Comparison of ENCODE assay signal across 1 cellular context in the genomic region with DNA sequence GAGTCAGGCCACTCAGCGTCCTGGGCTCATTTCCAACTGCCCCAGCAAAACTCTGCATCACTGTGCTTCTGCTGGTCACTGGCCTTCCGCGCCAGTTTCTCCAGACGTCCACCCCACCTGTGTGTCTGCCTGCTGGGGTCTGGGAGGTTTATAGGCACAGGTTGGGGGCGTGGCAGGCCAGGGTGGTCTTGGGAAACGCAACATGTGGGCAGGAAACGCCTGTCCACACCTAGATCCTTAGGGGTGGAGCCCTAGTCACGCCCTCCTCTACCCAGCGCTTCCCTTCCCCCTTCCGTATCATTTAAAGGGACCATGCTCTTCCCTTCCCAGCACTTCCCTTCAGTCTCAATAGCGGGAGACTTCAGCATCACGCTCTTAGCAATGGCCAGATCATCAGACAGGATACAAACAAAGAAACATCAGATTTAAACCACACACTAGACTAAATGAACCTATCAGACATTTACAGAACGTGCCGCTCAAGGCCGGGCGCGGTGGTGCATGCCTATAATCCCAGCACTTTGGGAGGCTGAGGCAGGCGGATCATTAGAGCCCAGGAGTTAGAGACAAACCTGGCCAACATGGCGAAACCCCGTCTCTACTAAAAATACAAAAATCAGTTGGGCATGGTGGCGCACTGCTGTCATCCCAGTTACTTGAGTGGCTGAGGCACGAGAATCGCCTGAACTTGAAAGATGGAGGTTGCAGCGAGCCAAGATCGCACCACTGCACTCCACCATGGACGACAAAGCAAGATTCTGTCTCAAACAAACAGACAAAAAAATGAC.
TF ChIP-seq lines count a peak whose summit lies in the region.

No MANE protein-coding gene starts in this region.

TF ChIP-seq in K562, 482 proteins besides CTCF, POLR2A, EP300 and RAD21 (continued from another document and continues in another):
- TF ChIP-seq MTF1 (CRISPR knock-in tag; IDR thresholded peaks at IDR 0.05; ENCODE audit: borderline replicate concordance) (no peak), TSC22D4 (tag; IDR thresholded peaks at IDR 0.05) (no peak), CHD4 (IDR thresholded peaks at IDR 0.05; ENCODE audit: insufficient read depth, insufficient replicate concordance, low read depth, low read length, poor library complexity, severe bottlenecking) (no peak), MAZ (CRISPR knock-in tag; conservative IDR thresholded peaks at IDR 0.05 in 1 of 2, IDR thresholded peaks at IDR 0.05 in 1 of 2) (peak; percentile 29 to 86; a peak in 1 of 4 replicates), CCAR2 (IDR thresholded peaks at IDR 0.05; ENCODE audit: low read depth, low read length) (no peak), KDM4B (IDR thresholded peaks at IDR 0.05; ENCODE audit: borderline replicate concordance in 2 of 2, low read depth in 1 of 2) (peak in 1 of 2 experiments; percentile 80; a peak in 1 of 4 replicates), E2F3 (CRISPR knock-in tag; IDR thresholded peaks at IDR 0.05) (no peak), MXI1 (IDR thresholded peaks at IDR 0.05; ENCODE audit: low read depth, low read length) (peak; percentile 94), HMG20B (CRISPR knock-in tag; IDR thresholded peaks at IDR 0.05) (no peak), SMC3 (conservative IDR thresholded peaks at IDR 0.05; ENCODE audit: insufficient read depth, low read depth, low read length) (no peak), TRIM25 (IDR thresholded peaks at IDR 0.05; ENCODE audit: borderline replicate concordance) (no peak), YY1 (IDR thresholded peaks at IDR 0.05; ENCODE audit: borderline replicate concordance in 1 of 3, control insufficient read depth in 1 of 3, extremely low read depth in 1 of 3, insufficient read depth in 3 of 3, insufficient read length in 1 of 3, insufficient replicate concordance in 2 of 3, low read depth in 1 of 3, low read length in 2 of 3) (peak in 1 of 3 experiments; percentile 23), ASH1L (IDR thresholded peaks at IDR 0.05; ENCODE audit: borderline replicate concordance, low read depth, partially characterized antibody) (no peak), PHB2 (IDR thresholded peaks at IDR 0.05; ENCODE audit: low read depth) (no peak), SMAD3 (CRISPR knock-in tag; conservative IDR thresholded peaks at IDR 0.05) (no peak), ZNF12 (CRISPR knock-in tag; IDR thresholded peaks at IDR 0.05) (no peak), NR2F6 (CRISPR knock-in tag; IDR thresholded peaks at IDR 0.05) (no peak), LCOR (CRISPR knock-in tag; IDR thresholded peaks at IDR 0.05) (peak; percentile 68; the same call in 1 of the 2 replicates), ZKSCAN8 (CRISPR knock-in tag; IDR thresholded peaks at IDR 0.05) (no peak), NFE2 (IDR thresholded peaks at IDR 0.05; ENCODE audit: low read depth) (no peak; the same call in 1 of the 2 replicates), L3MBTL2 (IDR thresholded peaks at IDR 0.05) (peak; percentile 52), MTA1 (IDR thresholded peaks at IDR 0.05; ENCODE audit: borderline replicate concordance) (no peak), GATA2 (CRISPR knock-in tag; IDR thresholded peaks at IDR 0.05) (0 out of 2 replicates have a peak, but pooled peaks have one; percentile 22), ZBTB43 (CRISPR knock-in tag; IDR thresholded peaks at IDR 0.05) (no peak), REST (CRISPR knock-in tag; IDR thresholded peaks at IDR 0.05; ENCODE audit: low read depth) (no peak), TAF9B (IDR thresholded peaks at IDR 0.05; ENCODE audit: partially characterized antibody) (peak; percentile 87), TOE1 (IDR thresholded peaks at IDR 0.05; ENCODE audit: borderline replicate concordance) (peak; percentile 87), TOE1 (CRISPR knock-in tag; IDR thresholded peaks at IDR 0.05; ENCODE audit: borderline replicate concordance, low read depth) (no peak), TFAM (CRISPR knock-in tag; conservative IDR thresholded peaks at IDR 0.05) (no peak), FOXA1 (IDR thresholded peaks at IDR 0.05; ENCODE audit: borderline replicate concordance) (no peak), RFX5 (IDR thresholded peaks at IDR 0.05; ENCODE audit: low read depth, low read length) (no peak)
- TF ChIP-seq, protein P1, sequence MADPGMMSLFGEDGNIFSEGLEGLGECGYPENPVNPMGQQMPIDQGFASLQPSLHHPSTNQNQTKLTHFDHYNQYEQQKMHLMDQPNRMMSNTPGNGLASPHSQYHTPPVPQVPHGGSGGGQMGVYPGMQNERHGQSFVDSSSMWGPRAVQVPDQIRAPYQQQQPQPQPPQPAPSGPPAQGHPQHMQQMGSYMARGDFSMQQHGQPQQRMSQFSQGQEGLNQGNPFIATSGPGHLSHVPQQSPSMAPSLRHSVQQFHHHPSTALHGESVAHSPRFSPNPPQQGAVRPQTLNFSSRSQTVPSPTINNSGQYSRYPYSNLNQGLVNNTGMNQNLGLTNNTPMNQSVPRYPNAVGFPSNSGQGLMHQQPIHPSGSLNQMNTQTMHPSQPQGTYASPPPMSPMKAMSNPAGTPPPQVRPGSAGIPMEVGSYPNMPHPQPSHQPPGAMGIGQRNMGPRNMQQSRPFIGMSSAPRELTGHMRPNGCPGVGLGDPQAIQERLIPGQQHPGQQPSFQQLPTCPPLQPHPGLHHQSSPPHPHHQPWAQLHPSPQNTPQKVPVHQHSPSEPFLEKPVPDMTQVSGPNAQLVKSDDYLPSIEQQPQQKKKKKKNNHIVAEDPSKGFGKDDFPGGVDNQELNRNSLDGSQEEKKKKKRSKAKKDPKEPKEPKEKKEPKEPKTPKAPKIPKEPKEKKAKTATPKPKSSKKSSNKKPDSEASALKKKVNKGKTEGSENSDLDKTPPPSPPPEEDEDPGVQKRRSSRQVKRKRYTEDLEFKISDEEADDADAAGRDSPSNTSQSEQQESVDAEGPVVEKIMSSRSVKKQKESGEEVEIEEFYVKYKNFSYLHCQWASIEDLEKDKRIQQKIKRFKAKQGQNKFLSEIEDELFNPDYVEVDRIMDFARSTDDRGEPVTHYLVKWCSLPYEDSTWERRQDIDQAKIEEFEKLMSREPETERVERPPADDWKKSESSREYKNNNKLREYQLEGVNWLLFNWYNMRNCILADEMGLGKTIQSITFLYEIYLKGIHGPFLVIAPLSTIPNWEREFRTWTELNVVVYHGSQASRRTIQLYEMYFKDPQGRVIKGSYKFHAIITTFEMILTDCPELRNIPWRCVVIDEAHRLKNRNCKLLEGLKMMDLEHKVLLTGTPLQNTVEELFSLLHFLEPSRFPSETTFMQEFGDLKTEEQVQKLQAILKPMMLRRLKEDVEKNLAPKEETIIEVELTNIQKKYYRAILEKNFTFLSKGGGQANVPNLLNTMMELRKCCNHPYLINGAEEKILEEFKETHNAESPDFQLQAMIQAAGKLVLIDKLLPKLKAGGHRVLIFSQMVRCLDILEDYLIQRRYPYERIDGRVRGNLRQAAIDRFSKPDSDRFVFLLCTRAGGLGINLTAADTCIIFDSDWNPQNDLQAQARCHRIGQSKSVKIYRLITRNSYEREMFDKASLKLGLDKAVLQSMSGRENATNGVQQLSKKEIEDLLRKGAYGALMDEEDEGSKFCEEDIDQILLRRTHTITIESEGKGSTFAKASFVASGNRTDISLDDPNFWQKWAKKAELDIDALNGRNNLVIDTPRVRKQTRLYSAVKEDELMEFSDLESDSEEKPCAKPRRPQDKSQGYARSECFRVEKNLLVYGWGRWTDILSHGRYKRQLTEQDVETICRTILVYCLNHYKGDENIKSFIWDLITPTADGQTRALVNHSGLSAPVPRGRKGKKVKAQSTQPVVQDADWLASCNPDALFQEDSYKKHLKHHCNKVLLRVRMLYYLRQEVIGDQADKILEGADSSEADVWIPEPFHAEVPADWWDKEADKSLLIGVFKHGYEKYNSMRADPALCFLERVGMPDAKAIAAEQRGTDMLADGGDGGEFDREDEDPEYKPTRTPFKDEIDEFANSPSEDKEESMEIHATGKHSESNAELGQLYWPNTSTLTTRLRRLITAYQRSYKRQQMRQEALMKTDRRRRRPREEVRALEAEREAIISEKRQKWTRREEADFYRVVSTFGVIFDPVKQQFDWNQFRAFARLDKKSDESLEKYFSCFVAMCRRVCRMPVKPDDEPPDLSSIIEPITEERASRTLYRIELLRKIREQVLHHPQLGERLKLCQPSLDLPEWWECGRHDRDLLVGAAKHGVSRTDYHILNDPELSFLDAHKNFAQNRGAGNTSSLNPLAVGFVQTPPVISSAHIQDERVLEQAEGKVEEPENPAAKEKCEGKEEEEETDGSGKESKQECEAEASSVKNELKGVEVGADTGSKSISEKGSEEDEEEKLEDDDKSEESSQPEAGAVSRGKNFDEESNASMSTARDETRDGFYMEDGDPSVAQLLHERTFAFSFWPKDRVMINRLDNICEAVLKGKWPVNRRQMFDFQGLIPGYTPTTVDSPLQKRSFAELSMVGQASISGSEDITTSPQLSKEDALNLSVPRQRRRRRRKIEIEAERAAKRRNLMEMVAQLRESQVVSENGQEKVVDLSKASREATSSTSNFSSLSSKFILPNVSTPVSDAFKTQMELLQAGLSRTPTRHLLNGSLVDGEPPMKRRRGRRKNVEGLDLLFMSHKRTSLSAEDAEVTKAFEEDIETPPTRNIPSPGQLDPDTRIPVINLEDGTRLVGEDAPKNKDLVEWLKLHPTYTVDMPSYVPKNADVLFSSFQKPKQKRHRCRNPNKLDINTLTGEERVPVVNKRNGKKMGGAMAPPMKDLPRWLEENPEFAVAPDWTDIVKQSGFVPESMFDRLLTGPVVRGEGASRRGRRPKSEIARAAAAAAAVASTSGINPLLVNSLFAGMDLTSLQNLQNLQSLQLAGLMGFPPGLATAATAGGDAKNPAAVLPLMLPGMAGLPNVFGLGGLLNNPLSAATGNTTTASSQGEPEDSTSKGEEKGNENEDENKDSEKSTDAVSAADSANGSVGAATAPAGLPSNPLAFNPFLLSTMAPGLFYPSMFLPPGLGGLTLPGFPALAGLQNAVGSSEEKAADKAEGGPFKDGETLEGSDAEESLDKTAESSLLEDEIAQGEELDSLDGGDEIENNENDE (IDR thresholded peaks at IDR 0.05; ENCODE audit: low read depth, low read length) = no peak
- TF ChIP-seq, protein P2, sequence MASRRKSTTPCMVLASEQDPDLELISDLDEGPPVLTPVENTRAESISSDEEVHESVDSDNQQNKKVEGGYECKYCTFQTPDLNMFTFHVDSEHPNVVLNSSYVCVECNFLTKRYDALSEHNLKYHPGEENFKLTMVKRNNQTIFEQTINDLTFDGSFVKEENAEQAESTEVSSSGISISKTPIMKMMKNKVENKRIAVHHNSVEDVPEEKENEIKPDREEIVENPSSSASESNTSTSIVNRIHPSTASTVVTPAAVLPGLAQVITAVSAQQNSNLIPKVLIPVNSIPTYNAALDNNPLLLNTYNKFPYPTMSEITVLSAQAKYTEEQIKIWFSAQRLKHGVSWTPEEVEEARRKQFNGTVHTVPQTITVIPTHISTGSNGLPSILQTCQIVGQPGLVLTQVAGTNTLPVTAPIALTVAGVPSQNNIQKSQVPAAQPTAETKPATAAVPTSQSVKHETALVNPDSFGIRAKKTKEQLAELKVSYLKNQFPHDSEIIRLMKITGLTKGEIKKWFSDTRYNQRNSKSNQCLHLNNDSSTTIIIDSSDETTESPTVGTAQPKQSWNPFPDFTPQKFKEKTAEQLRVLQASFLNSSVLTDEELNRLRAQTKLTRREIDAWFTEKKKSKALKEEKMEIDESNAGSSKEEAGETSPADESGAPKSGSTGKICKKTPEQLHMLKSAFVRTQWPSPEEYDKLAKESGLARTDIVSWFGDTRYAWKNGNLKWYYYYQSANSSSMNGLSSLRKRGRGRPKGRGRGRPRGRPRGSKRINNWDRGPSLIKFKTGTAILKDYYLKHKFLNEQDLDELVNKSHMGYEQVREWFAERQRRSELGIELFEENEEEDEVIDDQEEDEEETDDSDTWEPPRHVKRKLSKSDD (conservative IDR thresholded peaks at IDR 0.05; ENCODE audit: low read length) = no peak
